22 cellular contexts compared by ENCODE assay signal in the genomic region with DNA sequence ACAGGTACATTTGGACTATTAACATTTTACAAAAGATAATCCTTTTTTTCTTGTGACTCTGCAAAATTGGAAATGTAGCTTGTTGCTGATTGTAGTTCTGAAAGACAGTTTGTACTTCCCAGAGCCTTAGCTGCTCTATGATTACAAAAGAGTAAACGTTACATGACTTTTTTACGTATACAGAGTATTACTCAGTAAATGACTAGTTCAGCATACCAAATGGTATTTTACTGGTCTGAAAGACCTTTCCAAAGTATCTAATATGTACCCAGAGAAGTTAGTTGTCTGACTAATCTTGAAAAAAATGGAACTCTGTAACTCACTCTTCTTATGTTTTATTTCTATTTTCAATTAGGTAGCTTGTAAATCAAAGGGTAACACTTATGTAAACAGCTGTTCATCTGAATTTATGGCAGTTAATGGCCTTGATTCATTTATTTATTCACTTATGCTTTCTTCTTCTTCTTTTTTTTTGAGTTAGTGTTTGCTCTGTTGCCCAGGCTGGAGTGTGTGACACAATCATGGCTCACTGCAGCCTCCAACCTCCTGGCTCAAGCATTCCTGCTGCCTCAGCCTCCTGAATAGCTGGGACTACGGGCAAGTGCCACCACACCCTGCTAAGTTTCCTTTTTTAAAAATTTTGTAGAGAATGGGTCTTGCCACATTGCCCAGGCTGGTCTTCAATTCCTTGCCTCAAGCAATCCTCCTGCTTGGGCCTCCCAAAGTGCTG.
"Had no signal": no experiment of that assay in that cellular context is flagged by ENCODE, and none has a peak within 500 bp of the region (broad histone marks: within the 10 kb centered on the region; RNA-seq: fewer than 3 reads in every experiment).

No MANE protein-coding gene starts in this region.

- H3K4me1 ChIP-seq: gastroesophageal sphincter, heart left ventricle, psoas muscle, suprapubic skin, vagina had no signal

- DNase-seq: activated CD4-positive, alpha-beta T cell treated with anti-CD3 and anti-CD28 coated beads for 36 hours; activated CD4-positive, alpha-beta T cell treated with anti-CD3 and anti-CD28 coated beads, Interleukin-2, amount 50 U/mL, for 48 hours; activated naive CD4-positive, alpha-beta T cell; activated naive CD8-positive, alpha-beta T cell treated with anti-CD3 and anti-CD28 coated beads for 36 hours; amygdala; heart left ventricle; left ventricle myocardium superior; naive B cell; ovary; psoas muscle; right cardiac atrium; stimulated activated CD4-positive, alpha-beta T cell treated with anti-CD3 and anti-CD28 coated beads, Interleukin-15, amount 100 ng/mL, for 24 hours; stimulated activated CD4-positive, alpha-beta T cell treated with anti-CD3 and anti-CD28 coated beads, Interleukin-2, amount 100 ng/mL, for 48 hours; trophoblast cell had no signal

- FAIRE-seq: TTC549 had no signal

- ATAC-seq: activated CD4-positive, alpha-beta T cell treated with anti-CD3 and anti-CD28 coated beads for 36 hours; activated T-helper 17 cell treated with anti-CD3 and anti-CD28 coated beads, Interleukin-2, amount 50 U/mL, for 72 hours; gastroesophageal sphincter; heart left ventricle; left ventricle myocardium superior; psoas muscle; right cardiac atrium; WTC11 had no signal

- H3K4me3 ChIP-seq: coronary artery, gastroesophageal sphincter, heart left ventricle, ovary, psoas muscle, skin epidermis, suprapubic skin, vagina had no signal

- H3K27me3 ChIP-seq: gastroesophageal sphincter, heart left ventricle, ovary, suprapubic skin, vagina had no signal

- H3K36me3 ChIP-seq: gastroesophageal sphincter, heart left ventricle, ovary, suprapubic skin, vagina had no signal

- H3K9me3 ChIP-seq: gastroesophageal sphincter, heart left ventricle, ovary, psoas muscle, suprapubic skin, vagina had no signal

- H3K27ac ChIP-seq: coronary artery, gastroesophageal sphincter, heart left ventricle, ovary, psoas muscle, skin epidermis, suprapubic skin, vagina had no signal
